8 cellular contexts compared by ENCODE assay signal in the genomic region with DNA sequence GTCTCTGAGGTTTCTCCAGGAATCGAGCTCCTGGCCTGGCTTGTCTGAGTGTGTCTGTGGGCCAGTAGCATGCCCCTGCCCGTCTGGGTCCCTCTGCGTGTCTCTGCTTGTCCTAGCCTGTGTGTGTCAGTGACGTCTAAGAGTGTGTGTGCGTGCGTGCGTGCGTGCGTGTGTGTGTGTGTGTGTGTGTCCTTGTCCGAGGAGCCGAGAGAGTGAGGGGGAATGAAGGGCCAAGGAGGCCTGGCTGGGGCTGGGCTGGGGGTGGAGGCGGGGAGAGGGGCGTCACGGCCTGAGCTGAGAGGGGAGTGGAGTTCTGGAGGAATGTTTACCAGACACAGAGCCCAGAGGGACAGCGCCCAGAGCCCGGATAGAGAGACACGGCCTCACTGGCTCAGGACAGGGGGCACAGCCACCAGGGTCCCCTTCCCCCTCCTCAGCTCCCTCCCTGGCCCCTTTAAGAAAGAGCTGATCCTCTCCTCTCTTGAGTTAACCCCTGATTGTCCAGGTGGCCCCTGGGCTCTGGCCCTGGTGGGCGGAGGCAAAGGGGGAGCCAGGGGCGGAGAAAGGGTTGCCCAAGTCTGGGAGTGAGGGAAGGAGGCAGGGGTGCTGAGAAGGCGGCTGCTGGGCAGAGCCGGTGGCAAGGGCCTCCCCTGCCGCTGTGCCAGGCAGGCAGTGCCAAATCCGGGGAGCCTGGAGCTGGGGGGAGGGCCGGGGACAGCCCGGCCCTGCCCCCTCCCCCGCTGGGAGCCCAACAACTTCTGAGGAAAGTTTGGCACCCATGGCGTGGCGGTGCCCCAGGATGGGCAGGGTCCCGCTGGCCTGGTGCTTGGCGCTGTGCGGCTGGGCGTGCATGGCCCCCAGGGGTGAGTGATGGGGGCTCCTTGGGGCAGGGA. TPM values are rescaled to one million over a fixed set of nuclear protein-coding genes. Genes with fewer than 3 reads are reported as not detected.
A peak's percentile ranks its signal among the peaks of the same experiment; 100 is the strongest.
DNase-seq lines count a peak whose midpoint lies in the region; ATAC-seq and TF ChIP-seq lines count a peak whose summit lies in the region.

A gene (plus strand): TSS at position 609 of the 893 bp plus-strand sequence. CDS start 170 bp downstream, at position 779.

- peak within 1 kb of the TSS; percentile 95 for H3K27ac Mint-ChIP-seq in Calu3 (ENCODE audit: unreplicated experiment)
- no peak within 1 kb of the TSS for H3K27ac Mint-ChIP-seq in activated T-helper 2 cell treated with anti-CD3 and anti-CD28 coated beads, Interferon-gamma antibody, Interleukin-2, Interleukin-4, amounts not matched to agents 10 μg/mL and 5 μg/mL and 100 μg/mL, durations not matched to agents 14 hours and 24 hours and 36 hours

- no peaks in the 10 kb centered on the region for H3K9me3 Mint-ChIP-seq in Calu3 (ENCODE audit: low read depth, unreplicated experiment)
- H3K9me3 Mint-ChIP-seq in activated T-helper 2 cell treated with anti-CD3 and anti-CD28 coated beads, Interferon-gamma antibody, Interleukin-2, Interleukin-4, amounts not matched to agents 10 μg/mL and 5 μg/mL and 100 μg/mL, durations not matched to agents 14 hours and 24 hours and 36 hours = no peaks in the 10 kb centered on the region

- BruUV-seq in Calu3 (replicated peaks; lab: Mats Ljungman, UMichigan) = no TSS peak

- no peaks in the 10 kb centered on the region for H3K9me3 ChIP-seq in muscle layer of duodenum (ENCODE audit: control insufficient read depth in 1 of 2, low read length in 2 of 2)

- peaks cover 56% of the 10 kb centered on the region for H3K4me1 Mint-ChIP-seq in Calu3 (ENCODE audit: low read depth, unreplicated experiment)
- peaks cover 2% of the 10 kb centered on the region for H3K4me1 Mint-ChIP-seq in activated T-helper 2 cell treated with anti-CD3 and anti-CD28 coated beads, Interferon-gamma antibody, Interleukin-2, Interleukin-4, amounts not matched to agents 10 μg/mL and 5 μg/mL and 100 μg/mL, durations not matched to agents 14 hours and 24 hours and 36 hours (ENCODE audit: low read depth)

- H3K4me3 Mint-ChIP-seq in Calu3 (ENCODE audit: low read depth, unreplicated experiment) = peak within 1 kb of the TSS; percentile 94
- no peak within 1 kb of the TSS for H3K4me3 Mint-ChIP-seq in activated T-helper 2 cell treated with anti-CD3 and anti-CD28 coated beads, Interferon-gamma antibody, Interleukin-2, Interleukin-4, amounts not matched to agents 10 μg/mL and 5 μg/mL and 100 μg/mL, durations not matched to agents 14 hours and 24 hours and 36 hours (ENCODE audit: low read depth)

- no peaks in the 10 kb centered on the region for H3K27me3 Mint-ChIP-seq in Calu3 (ENCODE audit: unreplicated experiment)
- H3K27me3 Mint-ChIP-seq in activated T-helper 2 cell treated with anti-CD3 and anti-CD28 coated beads, Interferon-gamma antibody, Interleukin-2, Interleukin-4, amounts not matched to agents 10 μg/mL and 5 μg/mL and 100 μg/mL, durations not matched to agents 14 hours and 24 hours and 36 hours (ENCODE audit: low read depth) = peaks cover 47% of the 10 kb centered on the region

- H3K27ac ChIP-seq in muscle layer of duodenum (ENCODE audit: low read length) = peak within 1 kb of the TSS; percentile 84

- peak; percentile 68 for DNase-seq in Calu3
- peak; percentile 64 for DNase-seq in fibroblast of the conjunctiva (ENCODE audit: low read depth)
- no peak for DNase-seq in occipital lobe (lab: John Stamatoyannopoulos, UW)
- no peak for DNase-seq in NCI-H524 (lab: John Stamatoyannopoulos, UW)
- no peak for DNase-seq in activated T-helper 2 cell treated with anti-CD3 and anti-CD28 coated beads, Interferon-gamma antibody, Interleukin-2, Interleukin-4, amounts not matched to agents 10 μg/mL and 5 μg/mL and 100 μg/mL, durations not matched to agents 14 hours and 24 hours and 36 hours (ENCODE audit: low spot score)

- ATAC-seq in SK-N-SH treated with all-trans-retinoic acid at 6 μM for 48 hours (peak; percentile 78), GM21526 (IDR thresholded peaks at IDR 0.05; ENCODE audit: low FRiP score, unreplicated experiment) (no peak)

- H3K4me1 ChIP-seq in muscle layer of duodenum (ENCODE audit: control insufficient read depth in 1 of 2, insufficient read depth in 2 of 2, low read length in 2 of 2) = peaks cover 0 to 39% of the 10 kb centered on the region in 2 donors

- CTCF ChIA-PET in Calu3 (lab: Charles Lee) = interaction anchor here (0.5 to 1.3 kb wide), 3 partner anchors 15 to 1417 kb away, joined by 3 to 6 read pairs (median 4); no protein-coding TSS in a partner anchor

- peaks cover 64% of the 10 kb centered on the region for H3K36me3 Mint-ChIP-seq in Calu3 (ENCODE audit: insufficient read depth, unreplicated experiment)
- no peaks in the 10 kb centered on the region for H3K36me3 Mint-ChIP-seq in activated T-helper 2 cell treated with anti-CD3 and anti-CD28 coated beads, Interferon-gamma antibody, Interleukin-2, Interleukin-4, amounts not matched to agents 10 μg/mL and 5 μg/mL and 100 μg/mL, durations not matched to agents 14 hours and 24 hours and 36 hours (ENCODE audit: low read depth)

- intact Hi-C loops in Calu3 (cut with micrococcal nuclease; ENCODE audit: unreplicated experiment) = no loop called here
- intact Hi-C loops in activated T-helper 2 cell treated with anti-CD3 and anti-CD28 coated beads, Interferon-gamma antibody, Interleukin-2, Interleukin-4, amounts not matched to agents 10 μg/mL and 5 μg/mL and 100 μg/mL, durations not matched to agents 14 hours and 24 hours and 36 hours (cut with micrococcal nuclease) = no loop called here

- peaks cover 0 to 7% of the 10 kb centered on the region in 2 donors for H3K36me3 ChIP-seq in muscle layer of duodenum (ENCODE audit: control insufficient read depth in 1 of 2, insufficient read depth in 2 of 2, low read length in 2 of 2)

- no peaks in the 10 kb centered on the region for H3K27me3 ChIP-seq in muscle layer of duodenum (ENCODE audit: low read depth, low read length)

- TF ChIP-seq CTCF in Calu3 (IDR thresholded peaks at IDR 0.05; ENCODE audit: unreplicated experiment) = no peak

- H3K4me3 ChIP-seq in muscle layer of duodenum (ENCODE audit: low read depth in 1 of 2, low read length in 2 of 2) = peak within 1 kb of the TSS; percentile 78 to 80

TF ChIP-seq in SK-N-SH treated with all-trans-retinoic acid at 6 μM for 48 hours, 23 proteins besides CTCF, POLR2A, EP300 and RAD21:
- no peak for TF ChIP-seq OSR1 (CRISPR knock-in tag; IDR thresholded peaks at IDR 0.05)
- no peak for TF ChIP-seq GLIS3 (CRISPR knock-in tag; IDR thresholded peaks at IDR 0.05)
- TF ChIP-seq, protein P1, sequence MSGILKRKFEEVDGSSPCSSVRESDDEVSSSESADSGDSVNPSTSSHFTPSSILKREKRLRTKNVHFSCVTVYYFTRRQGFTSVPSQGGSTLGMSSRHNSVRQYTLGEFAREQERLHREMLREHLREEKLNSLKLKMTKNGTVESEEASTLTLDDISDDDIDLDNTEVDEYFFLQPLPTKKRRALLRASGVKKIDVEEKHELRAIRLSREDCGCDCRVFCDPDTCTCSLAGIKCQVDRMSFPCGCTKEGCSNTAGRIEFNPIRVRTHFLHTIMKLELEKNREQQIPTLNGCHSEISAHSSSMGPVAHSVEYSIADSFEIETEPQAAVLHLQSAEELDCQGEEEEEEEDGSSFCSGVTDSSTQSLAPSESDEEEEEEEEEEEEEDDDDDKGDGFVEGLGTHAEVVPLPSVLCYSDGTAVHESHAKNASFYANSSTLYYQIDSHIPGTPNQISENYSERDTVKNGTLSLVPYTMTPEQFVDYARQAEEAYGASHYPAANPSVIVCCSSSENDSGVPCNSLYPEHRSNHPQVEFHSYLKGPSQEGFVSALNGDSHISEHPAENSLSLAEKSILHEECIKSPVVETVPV (CRISPR knock-in tag; IDR thresholded peaks at IDR 0.05) = no peak
- TF ChIP-seq ZNF8 (CRISPR knock-in tag; IDR thresholded peaks at IDR 0.05) = no peak
- TF ChIP-seq TOX (CRISPR knock-in tag; IDR thresholded peaks at IDR 0.05; ENCODE audit: borderline replicate concordance) = no peak
- no peak for TF ChIP-seq PPARA (CRISPR knock-in tag; IDR thresholded peaks at IDR 0.05; ENCODE audit: borderline replicate concordance)
- no peak for TF ChIP-seq ZNF565 (CRISPR knock-in tag; conservative IDR thresholded peaks at IDR 0.05; ENCODE audit: low read depth)
- TF ChIP-seq TCF4 (CRISPR knock-in tag; IDR thresholded peaks at IDR 0.05; ENCODE audit: borderline replicate concordance) = no peak
- TF ChIP-seq, protein P2, sequence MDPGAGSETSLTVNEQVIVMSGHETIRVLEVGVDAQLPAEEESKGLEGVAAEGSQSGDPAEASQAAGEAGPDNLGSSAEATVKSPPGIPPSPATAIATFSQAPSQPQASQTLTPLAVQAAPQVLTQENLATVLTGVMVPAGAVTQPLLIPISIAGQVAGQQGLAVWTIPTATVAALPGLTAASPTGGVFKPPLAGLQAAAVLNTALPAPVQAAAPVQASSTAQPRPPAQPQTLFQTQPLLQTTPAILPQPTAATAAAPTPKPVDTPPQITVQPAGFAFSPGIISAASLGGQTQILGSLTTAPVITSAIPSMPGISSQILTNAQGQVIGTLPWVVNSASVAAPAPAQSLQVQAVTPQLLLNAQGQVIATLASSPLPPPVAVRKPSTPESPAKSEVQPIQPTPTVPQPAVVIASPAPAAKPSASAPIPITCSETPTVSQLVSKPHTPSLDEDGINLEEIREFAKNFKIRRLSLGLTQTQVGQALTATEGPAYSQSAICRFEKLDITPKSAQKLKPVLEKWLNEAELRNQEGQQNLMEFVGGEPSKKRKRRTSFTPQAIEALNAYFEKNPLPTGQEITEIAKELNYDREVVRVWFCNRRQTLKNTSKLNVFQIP (CRISPR knock-in tag; IDR thresholded peaks at IDR 0.05; ENCODE audit: borderline replicate concordance, low read depth) = no peak
- no peak for TF ChIP-seq ISL1 (CRISPR knock-in tag; IDR thresholded peaks at IDR 0.05)
- no peak for TF ChIP-seq CSDC2 (CRISPR knock-in tag; IDR thresholded peaks at IDR 0.05)
- no peak for TF ChIP-seq RARB (CRISPR knock-in tag; IDR thresholded peaks at IDR 0.05)
- no peak for TF ChIP-seq ZFP30 (CRISPR knock-in tag; IDR thresholded peaks at IDR 0.05)
- TF ChIP-seq BACH2 (CRISPR knock-in tag; IDR thresholded peaks at IDR 0.05; ENCODE audit: borderline replicate concordance) = no peak

RNA-seq across cellular contexts. Expression of the gene that starts here (rescaled TPM):
- total RNA-seq in Calu3 (2022) (107 and 118 TPM in 2 replicates), occipital lobe (9.2 TPM)
- total RNA-seq in activated T-helper 2 cell treated with anti-CD3 and anti-CD28 coated beads, Interferon-gamma antibody, Interleukin-2, Interleukin-4, amounts not matched to agents 10 μg/mL and 5 μg/mL and 100 μg/mL, durations not matched to agents 14 hours and 24 hours and 36 hours = 0.21 and 0.50 TPM in 2 replicates

Comparison
In these comparisons a context has a peak if more than half of its experiments do, and no peak if none do; other contexts are left out.
1. RNA of the gene that starts here (total RNA-seq): 107 to 118 TPM in Calu3; 9.2 TPM in occipital lobe (single experiment) and 0.21 to 0.50 TPM in activated T-helper 2 cell treated with anti-CD3 and anti-CD28 coated beads, Interferon-gamma antibody, Interleukin-2, Interleukin-4, amounts not matched to agents 10 μg/mL and 5 μg/mL and 100 μg/mL, durations not matched to agents 14 hours and 24 hours and 36 hours; every median in the first group is over 10 times any median in the second.
2. DNase-seq: peak in Calu3 (single experiment) and fibroblast of the conjunctiva (single experiment); none in occipital lobe (single experiment), NCI-H524 (0 of 2) and activated T-helper 2 cell treated with anti-CD3 and anti-CD28 coated beads, Interferon-gamma antibody, Interleukin-2, Interleukin-4, amounts not matched to agents 10 μg/mL and 5 μg/mL and 100 μg/mL, durations not matched to agents 14 hours and 24 hours and 36 hours (single experiment).